ENCODE assay signal across 21 cellular contexts in the genomic region with DNA sequence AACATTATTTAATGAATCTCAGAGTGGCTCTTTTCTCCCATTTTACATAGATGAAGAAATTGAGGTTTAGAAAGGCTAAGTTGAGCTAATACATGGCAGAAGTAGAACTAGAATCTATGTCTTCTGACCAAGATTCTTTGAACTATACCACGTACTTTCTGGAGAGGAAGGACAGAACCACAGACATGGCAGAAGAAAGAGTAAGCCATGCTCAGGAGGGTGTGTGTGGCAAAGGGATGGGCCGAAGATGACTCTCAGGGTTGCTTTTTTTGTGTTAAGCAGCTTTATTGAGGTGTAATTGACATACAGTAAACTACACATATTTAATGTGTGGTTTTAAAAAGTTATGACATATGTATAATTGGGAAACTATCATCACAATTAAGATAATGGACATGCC.
DNase-seq lines count a peak whose midpoint lies in the region; ATAC-seq and TF ChIP-seq lines count a peak whose summit lies in the region.
"Had no signal": no experiment of that assay in that cellular context is flagged by ENCODE, and none has a peak within 500 bp of the region (broad histone marks: within the 10 kb centered on the region; RNA-seq: fewer than 3 reads in every experiment).

No MANE protein-coding gene starts in this region.

- H2BK20ac ChIP-seq in H9 (ENCODE audit: low read depth, low read length, poor library complexity, severe bottlenecking): no peak overlapping the region

- no peaks in the 10 kb centered on the region for H3K36me3 ChIP-seq in CD8-positive, alpha-beta T cell (ENCODE audit: insufficient read depth, low read length)
- H3K36me3 ChIP-seq in naive thymus-derived CD4-positive, alpha-beta T cell (ENCODE audit: control insufficient read depth in 2 of 3, insufficient read depth in 3 of 3, low read length in 3 of 3): peaks cover 0 to 20% (median 0%) of the 10 kb centered on the region in 3 experiments

- H3K79me1 ChIP-seq in H9 (ENCODE audit: insufficient read depth, low read depth, low read length, poor library complexity, severe bottlenecking): no peaks in the 10 kb centered on the region

- POLR2A ChIA-PET in CD4-positive, alpha-beta T cell (lab: Charles Lee): no interaction called here
- POLR2A ChIA-PET in CD8-positive, alpha-beta T cell (lab: Charles Lee): no interaction called here
- POLR2A ChIA-PET in activated CD8-positive, alpha-beta T cell treated with anti-CD3 and anti-CD28 coated beads for 36 hours (lab: Charles Lee): interaction anchor here (0.9 to 1.0 kb wide), 2 partner anchors 9 to 19 kb away, joined by 3 read pairs; no protein-coding TSS in a partner anchor
- POLR2A ChIA-PET in naive thymus-derived CD4-positive, alpha-beta T cell (lab: Charles Lee): no interaction called here

- peaks cover 41% of the 10 kb centered on the region for H3K4me1 Mint-ChIP-seq in CD4-positive, alpha-beta T cell (ENCODE audit: low read depth)
- peaks cover 27% of the 10 kb centered on the region for H3K4me1 Mint-ChIP-seq in CD8-positive, alpha-beta T cell (ENCODE audit: low read depth)
- peaks cover 23% of the 10 kb centered on the region for H3K4me1 Mint-ChIP-seq in activated CD8-positive, alpha-beta T cell treated with anti-CD3 and anti-CD28 coated beads for 36 hours (ENCODE audit: low read depth)
- peaks cover 26 to 45% (median 32%) of the 10 kb centered on the region in 7 donors for H3K4me1 Mint-ChIP-seq in naive thymus-derived CD4-positive, alpha-beta T cell
- peaks cover 24 to 32% of the 10 kb centered on the region in 2 experiments for H3K4me1 Mint-ChIP-seq in H9

- no peak overlapping the region for H4K5ac ChIP-seq in H9 (ENCODE audit: insufficient read length, low read depth, low read length)

- no peaks in the 10 kb centered on the region for H3K9me3 ChIP-seq in CD4-positive, alpha-beta T cell (ENCODE audit: control insufficient read depth, low read length)
- H3K9me3 ChIP-seq in CD8-positive, alpha-beta T cell (ENCODE audit: low read length): no peaks in the 10 kb centered on the region
- H3K9me3 ChIP-seq in naive thymus-derived CD4-positive, alpha-beta T cell (ENCODE audit: control insufficient read depth in 2 of 3, low read length in 3 of 3): no peaks in the 10 kb centered on the region
- no peaks in the 10 kb centered on the region for H3K9me3 ChIP-seq in H9 (ENCODE audit: control insufficient read depth, low read depth, low read length)
- H3K9me3 ChIP-seq: Caco-2 had no signal

- H3K27me3 Mint-ChIP-seq in CD4-positive, alpha-beta T cell: no peaks in the 10 kb centered on the region
- H3K27me3 Mint-ChIP-seq in CD8-positive, alpha-beta T cell (ENCODE audit: low read depth): no peaks in the 10 kb centered on the region
- no peaks in the 10 kb centered on the region for H3K27me3 Mint-ChIP-seq in activated CD8-positive, alpha-beta T cell treated with anti-CD3 and anti-CD28 coated beads for 36 hours
- no peaks in the 10 kb centered on the region for H3K27me3 Mint-ChIP-seq in naive thymus-derived CD4-positive, alpha-beta T cell
- H3K27me3 Mint-ChIP-seq in H9 (ENCODE audit: low read depth): no peaks in the 10 kb centered on the region
- H3K27me3 Mint-ChIP-seq: IgD-negative memory B cell had no signal

- H3K23ac ChIP-seq in H9 (ENCODE audit: insufficient read length, low read depth, low read length): no peak overlapping the region

- peak in 1 of 10 experiments; percentile 9 for DNase-seq in CD4-positive, alpha-beta T cell
- DNase-seq in CD8-positive, alpha-beta T cell: peak in 2 of 7 experiments; percentile 5 to 28
- no peak for DNase-seq in activated CD8-positive, alpha-beta T cell treated with anti-CD3 and anti-CD28 coated beads for 36 hours
- peak in 6 of 9 donors; percentile 14 to 50 (median 28) for DNase-seq in naive thymus-derived CD4-positive, alpha-beta T cell
- DNase-seq in H9: no peak
- DNase-seq: ACHN; C1 segment of cervical spinal cord; Caco-2; DMS153; EL; GM23248; NCI-H1105; NCI-H510A; NCI-H748 treated with DMSO at 0.1 percent for 48 hours; NK-92 treated with Interleukin-12 subunit alpha and Interleukin-12 subunit beta, amount 100 ng/mL, for 24 hours had no signal

- no peak overlapping the region for H2AFZ ChIP-seq in H9 (ENCODE audit: low read length)
- H2AFZ ChIP-seq: GM23248 had no signal

- no peak overlapping the region for H2BK5ac ChIP-seq in H9 (ENCODE audit: insufficient read length, low read length)

- H3K23me2 ChIP-seq in H9 (ENCODE audit: insufficient read length, low read depth, low read length, poor library complexity, severe bottlenecking): no peaks in the 10 kb centered on the region

- H3K56ac ChIP-seq in H9 (ENCODE audit: insufficient read length, low read depth, low read length): no peak overlapping the region

- no peak overlapping the region for H3K9ac ChIP-seq in H9 (ENCODE audit: extremely low read depth, insufficient read length, low read length)
- H3K9ac ChIP-seq: GM23248 had no signal

- no peak overlapping the region for H2BK15ac ChIP-seq in H9 (ENCODE audit: low read depth, low read length)

- H3K27ac Mint-ChIP-seq in CD4-positive, alpha-beta T cell: peak overlapping the region; percentile 29
- H3K27ac Mint-ChIP-seq in CD8-positive, alpha-beta T cell: peak overlapping the region; percentile 57
- H3K27ac Mint-ChIP-seq in activated CD8-positive, alpha-beta T cell treated with anti-CD3 and anti-CD28 coated beads for 36 hours: no peak overlapping the region
- H3K27ac Mint-ChIP-seq in naive thymus-derived CD4-positive, alpha-beta T cell: peak overlapping the region in 6 of 9 donors; percentile 19 to 69 (median 52)
- no peak overlapping the region; a peak in 1 of 7 replicates for H3K27ac Mint-ChIP-seq in H9
- H3K27ac Mint-ChIP-seq: IgD-negative memory B cell had no signal

- no peaks in the 10 kb centered on the region for H4K20me1 ChIP-seq in H9 (ENCODE audit: control insufficient read depth, insufficient read depth, insufficient read length)

- H3K9me3 Mint-ChIP-seq in CD4-positive, alpha-beta T cell: no peaks in the 10 kb centered on the region
- no peaks in the 10 kb centered on the region for H3K9me3 Mint-ChIP-seq in CD8-positive, alpha-beta T cell
- no peaks in the 10 kb centered on the region for H3K9me3 Mint-ChIP-seq in activated CD8-positive, alpha-beta T cell treated with anti-CD3 and anti-CD28 coated beads for 36 hours
- H3K9me3 Mint-ChIP-seq in naive thymus-derived CD4-positive, alpha-beta T cell: peaks cover 0 to 1% (median 0%) of the 10 kb centered on the region in 11 donors
- no peaks in the 10 kb centered on the region for H3K9me3 Mint-ChIP-seq in H9

- CTCF ChIA-PET in CD4-positive, alpha-beta T cell (lab: Charles Lee): interaction anchor here (1.8 kb wide), 1 partner anchor 37 kb away, joined by 5 read pairs; no protein-coding TSS in a partner anchor
- CTCF ChIA-PET in CD8-positive, alpha-beta T cell (lab: Charles Lee): no interaction called here
- CTCF ChIA-PET in activated CD8-positive, alpha-beta T cell treated with anti-CD3 and anti-CD28 coated beads for 36 hours (lab: Charles Lee): no interaction called here
- CTCF ChIA-PET in naive thymus-derived CD4-positive, alpha-beta T cell (lab: Charles Lee): no interaction called here

- WGBS in H9 (ENCODE audit: extremely low coverage, insufficient read length, low lambda C conversion rate): no CpG with 5 or more reads among the region's 2 CpGs

- no peak overlapping the region for H3K18ac ChIP-seq in H9 (ENCODE audit: insufficient read length, low read depth, low read length)

- no peak overlapping the region for H3K4me2 ChIP-seq in H9 (ENCODE audit: insufficient read depth, insufficient read length, low read length)

- H3K36me3 Mint-ChIP-seq in CD4-positive, alpha-beta T cell (ENCODE audit: low read depth): peaks cover 53% of the 10 kb centered on the region
- peaks cover 37% of the 10 kb centered on the region for H3K36me3 Mint-ChIP-seq in CD8-positive, alpha-beta T cell
- peaks cover 3% of the 10 kb centered on the region for H3K36me3 Mint-ChIP-seq in activated CD8-positive, alpha-beta T cell treated with anti-CD3 and anti-CD28 coated beads for 36 hours (ENCODE audit: low read depth)
- H3K36me3 Mint-ChIP-seq in naive thymus-derived CD4-positive, alpha-beta T cell: peaks cover 5 to 32% (median 19%) of the 10 kb centered on the region in 5 donors
- peaks cover 0 to 13% (median 4%) of the 10 kb centered on the region in 3 experiments; a peak in 4 of 7 replicates for H3K36me3 Mint-ChIP-seq in H9 (ENCODE audit: insufficient read depth in 1 of 3, low read depth in 3 of 3)

- no peak overlapping the region for H4K8ac ChIP-seq in H9 (replicated peaks; ENCODE audit: insufficient read length, low read depth, low read length)

- no peak overlapping the region for H3K14ac ChIP-seq in H9 (ENCODE audit: insufficient read depth, low read length)

- no peak overlapping the region for H2BK120ac ChIP-seq in H9 (ENCODE audit: low read depth, low read length, poor library complexity, severe bottlenecking)

- no peak for TF ChIP-seq CTCF in CD4-positive, alpha-beta T cell (IDR thresholded peaks at IDR 0.05)
- no peak for TF ChIP-seq CTCF in CD8-positive, alpha-beta T cell (IDR thresholded peaks at IDR 0.05)
- no peak for TF ChIP-seq CTCF in activated CD8-positive, alpha-beta T cell treated with anti-CD3 and anti-CD28 coated beads for 36 hours (IDR thresholded peaks at IDR 0.05)
- no peak for TF ChIP-seq CTCF in H9 (conservative IDR thresholded peaks at IDR 0.05)

- H3K4me3 ChIP-seq in CD8-positive, alpha-beta T cell (ENCODE audit: low read depth, low read length): no peak overlapping the region
- no peak overlapping the region for H3K4me3 ChIP-seq in naive thymus-derived CD4-positive, alpha-beta T cell (ENCODE audit: low read length)
- H3K4me3 ChIP-seq: GM12878, GM23248 had no signal

- H3K79me2 ChIP-seq in H9 (ENCODE audit: insufficient read depth, low read length): no peaks in the 10 kb centered on the region

- peaks cover 18% of the 10 kb centered on the region for H3K4me1 ChIP-seq in CD8-positive, alpha-beta T cell (ENCODE audit: insufficient read depth, low read length)
- H3K4me1 ChIP-seq in naive thymus-derived CD4-positive, alpha-beta T cell (ENCODE audit: control insufficient read depth in 2 of 2, insufficient read depth in 2 of 2, low read length in 2 of 2): peaks cover 16% of the 10 kb centered on the region in 2 donors
- H3K4me1 ChIP-seq in H9 (ENCODE audit: insufficient read depth, low read length): peaks cover 4% of the 10 kb centered on the region; the same call in 1 of the 2 replicates
- H3K4me1 ChIP-seq: Caco-2 had no signal

- no peak overlapping the region for H3K4me3 Mint-ChIP-seq in CD4-positive, alpha-beta T cell
- no peak overlapping the region for H3K4me3 Mint-ChIP-seq in CD8-positive, alpha-beta T cell
- no peak overlapping the region for H3K4me3 Mint-ChIP-seq in activated CD8-positive, alpha-beta T cell treated with anti-CD3 and anti-CD28 coated beads for 36 hours
- peak overlapping the region in 7 of 10 donors; percentile 3 to 44 (median 9) for H3K4me3 Mint-ChIP-seq in naive thymus-derived CD4-positive, alpha-beta T cell
- H3K4me3 Mint-ChIP-seq in H9: no peak overlapping the region; a peak in 1 of 5 replicates
- H3K4me3 Mint-ChIP-seq: IgD-negative memory B cell had no signal

- H4K91ac ChIP-seq in H9 (ENCODE audit: insufficient read length, low read depth, low read length): no peak overlapping the region

- no peak overlapping the region for H3T11ph ChIP-seq in H9 (ENCODE audit: low read length)

- no peak overlapping the region for H3K27ac ChIP-seq in CD4-positive, alpha-beta T cell (ENCODE audit: low read depth, low read length)
- no peak overlapping the region for H3K27ac ChIP-seq in CD8-positive, alpha-beta T cell (ENCODE audit: low read depth, low read length)
- no peak overlapping the region for H3K27ac ChIP-seq in naive thymus-derived CD4-positive, alpha-beta T cell (ENCODE audit: low read depth, low read length)
- no peak overlapping the region for H3K27ac ChIP-seq in H9 (ENCODE audit: insufficient read length, low read depth, low read length)
- H3K27ac ChIP-seq: GM23248 had no signal

- H3K4ac ChIP-seq in H9 (ENCODE audit: low read depth, low read length): no peak overlapping the region

- H2AK5ac ChIP-seq in H9 (ENCODE audit: insufficient read length, low read length): no peak overlapping the region

- peak; percentile 66 for ATAC-seq in CD4-positive, alpha-beta T cell (ENCODE audit: poor library complexity)
- peak; percentile 88 for ATAC-seq in CD8-positive, alpha-beta T cell
- peak; percentile 45 for ATAC-seq in activated CD8-positive, alpha-beta T cell treated with anti-CD3 and anti-CD28 coated beads for 36 hours
- ATAC-seq in naive thymus-derived CD4-positive, alpha-beta T cell: peak; percentile 78
- ATAC-seq in GM18517 (IDR thresholded peaks at IDR 0.05; ENCODE audit: unreplicated experiment) (no peak), HG02981 (IDR thresholded peaks at IDR 0.05; ENCODE audit: unreplicated experiment) (no peak)
- ATAC-seq: GM12878, HCT116, Right ventricle myocardium inferior had no signal

- intact Hi-C loops in CD4-positive, alpha-beta T cell (cut with DNase I, micrococcal nuclease): no loop called here
- intact Hi-C loops in CD8-positive, alpha-beta T cell (cut with DNase I, micrococcal nuclease): no loop called here
- intact Hi-C loops in activated CD8-positive, alpha-beta T cell treated with anti-CD3 and anti-CD28 coated beads for 36 hours (cut with micrococcal nuclease): no loop called here
- intact Hi-C loops in naive thymus-derived CD4-positive, alpha-beta T cell (cut with micrococcal nuclease): no loop called here

- no peak overlapping the region for H2BK12ac ChIP-seq in H9 (ENCODE audit: insufficient read length, low read depth, low read length)

- no peaks in the 10 kb centered on the region for H3K27me3 ChIP-seq in CD4-positive, alpha-beta T cell (ENCODE audit: control insufficient read depth, insufficient read depth, low read length)
- H3K27me3 ChIP-seq in CD8-positive, alpha-beta T cell (ENCODE audit: insufficient read depth, low read length): no peaks in the 10 kb centered on the region
- no peaks in the 10 kb centered on the region for H3K27me3 ChIP-seq in naive thymus-derived CD4-positive, alpha-beta T cell (ENCODE audit: control insufficient read depth in 2 of 2, insufficient read depth in 2 of 2, low read length in 2 of 2)
- no peaks in the 10 kb centered on the region for H3K27me3 ChIP-seq in H9 (ENCODE audit: insufficient read depth, low read length)

Comparison
In these comparisons a context has a peak if more than half of its experiments do, and no peak if none do; other contexts are left out.
1. ATAC-seq: peak in CD4-positive, alpha-beta T cell (single experiment), CD8-positive, alpha-beta T cell (single experiment), activated CD8-positive, alpha-beta T cell treated with anti-CD3 and anti-CD28 coated beads for 36 hours (single experiment) and naive thymus-derived CD4-positive, alpha-beta T cell (single experiment); none in GM18517 (single experiment) and HG02981 (single experiment).
2. DNase-seq: peak in naive thymus-derived CD4-positive, alpha-beta T cell (6 of 9); none in activated CD8-positive, alpha-beta T cell treated with anti-CD3 and anti-CD28 coated beads for 36 hours (single experiment) and H9 (single experiment).
3. H3K27ac Mint-ChIP-seq: peak in CD4-positive, alpha-beta T cell (single experiment), CD8-positive, alpha-beta T cell (single experiment) and naive thymus-derived CD4-positive, alpha-beta T cell (6 of 9); none in activated CD8-positive, alpha-beta T cell treated with anti-CD3 and anti-CD28 coated beads for 36 hours (single experiment) and H9 (0 of 3).
4. H3K4me3 Mint-ChIP-seq: peak in naive thymus-derived CD4-positive, alpha-beta T cell (7 of 10); none in CD4-positive, alpha-beta T cell (single experiment), CD8-positive, alpha-beta T cell (single experiment), activated CD8-positive, alpha-beta T cell treated with anti-CD3 and anti-CD28 coated beads for 36 hours (single experiment) and H9 (0 of 2).